9 cellular contexts compared by ENCODE assay signal in the genomic region with DNA sequence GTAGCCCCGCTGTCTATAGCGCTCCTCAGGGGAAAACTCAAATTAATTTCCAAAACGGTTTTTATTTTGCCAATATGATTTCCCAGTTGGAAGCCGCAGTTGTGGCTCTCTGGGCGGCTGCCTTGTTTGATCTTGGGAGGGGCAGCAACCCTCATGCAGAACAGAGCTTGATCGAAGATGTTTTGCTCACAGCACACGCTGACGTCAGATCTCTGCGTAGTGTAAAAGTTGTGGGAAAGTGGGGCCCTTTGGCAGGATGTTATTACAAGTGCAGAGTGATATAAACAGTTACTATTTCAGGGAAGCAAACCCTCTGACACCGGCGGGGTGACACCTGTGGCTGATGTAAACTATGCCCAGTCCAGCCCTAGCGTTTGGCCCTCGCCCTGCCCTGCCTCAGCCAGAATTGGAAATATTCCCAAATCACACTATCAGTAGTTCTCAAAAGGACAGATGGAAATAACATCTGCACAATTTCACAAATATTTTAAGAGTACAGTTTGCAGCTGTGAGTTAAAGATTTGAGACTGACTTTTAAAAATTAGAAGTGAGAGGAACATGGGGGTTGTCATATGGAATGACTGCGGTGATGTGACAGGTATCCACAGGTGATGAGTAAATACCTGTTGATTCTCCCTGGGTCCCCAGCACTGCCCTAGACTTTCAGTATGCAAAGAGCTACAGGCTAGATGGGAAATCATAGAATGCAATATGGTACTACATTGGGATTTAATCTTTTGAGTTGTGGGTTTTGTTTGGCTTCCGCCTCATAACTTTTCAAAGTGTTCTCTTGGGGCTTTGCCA. TPM values are rescaled to one million over a fixed set of nuclear protein-coding genes. Genes with fewer than 3 reads are reported as not detected.
DNase-seq lines count a peak whose midpoint lies in the region; ATAC-seq, FAIRE-seq and TF ChIP-seq lines count a peak whose summit lies in the region.
"Had no signal": no experiment of that assay in that cellular context is flagged by ENCODE, and none has a peak within 500 bp of the region (broad histone marks: within the 10 kb centered on the region; RNA-seq: fewer than 3 reads in every experiment).

No MANE protein-coding gene starts in this region.

- ATAC-seq in T-cell (replicated peaks in 1 of 4) (peak in 2 of 4 experiments; percentile 32 to 74), gastroesophageal sphincter (peak; percentile 28), GM18867 (IDR thresholded peaks at IDR 0.05; ENCODE audit: unreplicated experiment) (no peak)

- no peak for FAIRE-seq in urothelium cell line (lab: Jason Lieb, UNC)
- FAIRE-seq: bronchial epithelial cell had no signal

- H3K4me1 Mint-ChIP-seq in T-cell = peaks cover 11 to 26% (median 20%) of the 10 kb centered on the region in 3 donors

- H3K4me2 ChIP-seq in parathyroid adenoma (ENCODE audit: low read length) = peak overlapping the region; percentile 73

- POLR2A ChIA-PET in T-cell (lab: Charles Lee) = no interaction called here

- H3K27me3 ChIP-seq in gastroesophageal sphincter = no peaks in the 10 kb centered on the region
- H3K27me3 ChIP-seq in parathyroid adenoma (ENCODE audit: control insufficient read depth, insufficient read depth, low read length) = no peaks in the 10 kb centered on the region

- H3K27ac ChIP-seq in gastroesophageal sphincter (peak overlapping the region; percentile 80 to 98 (median 98)), parathyroid adenoma (no peak overlapping the region)

- H3K27me3 Mint-ChIP-seq in T-cell = peaks cover 24 to 35% of the 10 kb centered on the region in 2 donors

- DNase-seq in COR-L47 (lab: John Stamatoyannopoulos, UW) = peak; percentile 5
- DNase-seq in T-cell = peak in 23 of 34 experiments; percentile 5 to 54 (median 25)
- no peak for DNase-seq in OCI-M1 (lab: John Stamatoyannopoulos, UW)
- no peak for DNase-seq in urothelium cell line (ENCODE audit: low spot score)
- DNase-seq in activated CD4-positive, alpha-beta T cell treated with anti-CD3 and anti-CD28 coated beads, Interleukin-2, amount 50 U/mL, for 48 hours = no peak

- H3K9me3 ChIP-seq in gastroesophageal sphincter = no peaks in the 10 kb centered on the region
- no peaks in the 10 kb centered on the region for H3K9me3 ChIP-seq in parathyroid adenoma (ENCODE audit: control insufficient read depth, low read length)

- H3K27ac Mint-ChIP-seq in T-cell = peak overlapping the region in 1 of 2 donors; percentile 54

- H3K4me3 Mint-ChIP-seq in T-cell = peak overlapping the region; percentile 39 to 72 (median 56)

- no peaks in the 10 kb centered on the region for H3K36me3 Mint-ChIP-seq in T-cell

- H2AFZ ChIP-seq in parathyroid adenoma = peak overlapping the region; percentile 62

- H3K79me2 ChIP-seq in parathyroid adenoma = peaks cover 9% of the 10 kb centered on the region

- TF ChIP-seq EP300 in gastroesophageal sphincter (IDR thresholded peaks at IDR 0.05) = peak; percentile 75

- TF ChIP-seq CTCF in gastroesophageal sphincter (IDR thresholded peaks at IDR 0.05) (no peak), parathyroid adenoma (IDR thresholded peaks at IDR 0.05) (no peak)

- H3K36me3 ChIP-seq in gastroesophageal sphincter = peaks cover 0 to 11% of the 10 kb centered on the region in 2 donors
- no peaks in the 10 kb centered on the region for H3K36me3 ChIP-seq in parathyroid adenoma (ENCODE audit: control insufficient read depth, insufficient read depth, low read length)

- peak overlapping the region; percentile 50 to 91 for H3K4me3 ChIP-seq in gastroesophageal sphincter
- H3K4me3 ChIP-seq in parathyroid adenoma (ENCODE audit: low read depth, low read length) = peak overlapping the region; percentile 58

- whole genome bisulfite sequencing in gastroesophageal sphincter (ENCODE audit: low coverage in 1 of 2), 2 donors = 10 to 16% methylated on average over 9 to 15 of the region's 15 CpGs

- peak; percentile 44 to 46 for TF ChIP-seq POLR2A in gastroesophageal sphincter (IDR thresholded peaks at IDR 0.05)

- H3K4me1 ChIP-seq in gastroesophageal sphincter (peaks cover 0 to 57% (median 0%) of the 10 kb centered on the region in 3 donors), parathyroid adenoma (peaks cover 2% of the 10 kb centered on the region)

- no peaks in the 10 kb centered on the region for H3K9me3 Mint-ChIP-seq in T-cell

- no peak overlapping the region for H3K9ac ChIP-seq in parathyroid adenoma

- CTCF ChIA-PET in T-cell (lab: Charles Lee) = no interaction called here

RNA-seq across cellular contexts. Expression of a gene that starts 1.7 kb away (rescaled TPM):
- total RNA-seq in T-cell = 1 to 10 TPM; 3.7 to 7.3 (median 4.2) TPM
- 1,000 to 10,000 TPM; 1,155 to 2,820 (median 1,765) TPM for total RNA-seq in gastroesophageal sphincter

Comparison
In these comparisons a context has a peak if more than half of its experiments do, and no peak if none do; other contexts are left out.
1. DNase-seq: peak in COR-L47 (single experiment) and T-cell (23 of 34); none in OCI-M1 (single experiment), urothelium cell line (single experiment) and activated CD4-positive, alpha-beta T cell treated with anti-CD3 and anti-CD28 coated beads, Interleukin-2, amount 50 U/mL, for 48 hours (0 of 2).
2. RNA of a gene that starts 1.7 kb away (total RNA-seq): 1,155 to 2,820 TPM in gastroesophageal sphincter; 3.7 to 7.3 TPM in T-cell; every median in the first group is over 100 times any median in the second.